Comparison of ENCODE assay signal across 9 cellular contexts in genomic region chr3:30042274-30042859, GRCh38.
A peak's percentile ranks its signal among the peaks of the same experiment; 100 is the strongest.
DNase-seq lines count a peak whose midpoint lies in the region; ATAC-seq, FAIRE-seq and TF ChIP-seq lines count a peak whose summit lies in the region.
"Had no signal": no experiment of that assay in that cellular context is flagged by ENCODE, and none has a peak within 500 bp of the region (broad histone marks: within the 10 kb centered on the region; RNA-seq: fewer than 3 reads in every experiment).

No MANE protein-coding gene starts in this region.

- POLR2A ChIA-PET in CD8-positive, alpha-beta memory T cell (lab: Charles Lee) = no interaction called here

- CTCF ChIA-PET in CD8-positive, alpha-beta memory T cell (lab: Charles Lee) = interaction anchor here (0.7 to 1.9 kb wide), 6 partner anchors 153 to 709 kb away, joined by 3 to 12 read pairs (median 6); no protein-coding TSS in a partner anchor

- no peaks in the 10 kb centered on the region for H3K9me3 ChIP-seq in CD8-positive, alpha-beta memory T cell (ENCODE audit: low read length)

- no peak overlapping the region for H3K4me3 ChIP-seq in CD8-positive, alpha-beta memory T cell (ENCODE audit: low read length)
- no peak overlapping the region for H3K4me3 ChIP-seq in bronchial epithelial cell (ENCODE audit: low read depth, low read length)
- no peak overlapping the region for H3K4me3 ChIP-seq in kidney epithelial cell (ENCODE audit: low read depth, low read length)

- no peaks in the 10 kb centered on the region for H3K27me3 ChIP-seq in CD8-positive, alpha-beta memory T cell (ENCODE audit: insufficient read depth, low read length, poor library complexity, severe bottlenecking)
- no peaks in the 10 kb centered on the region for H3K27me3 ChIP-seq in bronchial epithelial cell (ENCODE audit: control insufficient read depth, insufficient read depth, low read length)
- no peaks in the 10 kb centered on the region for H3K27me3 ChIP-seq in kidney epithelial cell (ENCODE audit: control insufficient read depth, insufficient read depth, low read length)

- no peak for FAIRE-seq in bronchial epithelial cell (lab: Jason Lieb, UNC)

- no peaks in the 10 kb centered on the region for H3K36me3 Mint-ChIP-seq in CD8-positive, alpha-beta memory T cell

- peak; percentile 7 to 53 (median 26) for DNase-seq in CD8-positive, alpha-beta memory T cell
- DNase-seq in NCI-H1694 treated with DMSO at 0.1 percent for 48 hours (lab: John Stamatoyannopoulos, UW) = peak; percentile 52
- DNase-seq in UCSD-AML1 (lab: John Stamatoyannopoulos, UW; ENCODE audit: unreplicated experiment) = peak; percentile 23
- DNase-seq in bronchial epithelial cell (ENCODE audit: low read depth) = peak; percentile 73
- peak; percentile 26 for DNase-seq in kidney epithelial cell (ENCODE audit: low read depth)
- peak; percentile 50 for DNase-seq in stimulated activated CD4-positive, alpha-beta T cell treated with anti-CD3 and anti-CD28 coated beads, Interleukin-4, amount 100 ng/mL, for 1 hour

- peak; percentile 61 for TF ChIP-seq CTCF in bronchial epithelial cell (IDR thresholded peaks at IDR 0.05; ENCODE audit: insufficient read depth, low read length, severe bottlenecking)
- peak; percentile 71 for TF ChIP-seq CTCF in kidney epithelial cell (IDR thresholded peaks at IDR 0.05; ENCODE audit: insufficient read depth, low read length, poor library complexity, severe bottlenecking)

- H3K27ac ChIP-seq in CD8-positive, alpha-beta memory T cell (ENCODE audit: low read depth, low read length) = no peak overlapping the region

- no peaks in the 10 kb centered on the region for H3K36me3 ChIP-seq in CD8-positive, alpha-beta memory T cell (ENCODE audit: insufficient read depth, low read length)
- H3K36me3 ChIP-seq in bronchial epithelial cell (ENCODE audit: control insufficient read depth, insufficient read depth, low read length) (no peaks in the 10 kb centered on the region), kidney epithelial cell (ENCODE audit: control insufficient read depth, insufficient read depth, low read length) (no peaks in the 10 kb centered on the region)

- H3K4me1 ChIP-seq in CD8-positive, alpha-beta memory T cell (ENCODE audit: insufficient read depth, low read length) = no peaks in the 10 kb centered on the region

- no peak overlapping the region for H3K4me3 Mint-ChIP-seq in CD8-positive, alpha-beta memory T cell
- H3K4me3 Mint-ChIP-seq: T-helper 1 cell treated with Interleukin-12 subunit alpha and Interleukin-12 subunit beta and Interleukin-4 antibody, amounts not matched to agents 30 μg/mL and 1 μg/mL, for 36 hours had no signal

- no peaks in the 10 kb centered on the region for H3K4me1 Mint-ChIP-seq in CD8-positive, alpha-beta memory T cell

- H3K27me3 Mint-ChIP-seq in CD8-positive, alpha-beta memory T cell = peaks cover 13 to 38% of the 10 kb centered on the region in 2 donors

- H3K27ac Mint-ChIP-seq in CD8-positive, alpha-beta memory T cell = no peak overlapping the region
- H3K27ac Mint-ChIP-seq: T-helper 1 cell treated with Interleukin-12 subunit alpha and Interleukin-12 subunit beta and Interleukin-4 antibody, amounts not matched to agents 30 μg/mL and 1 μg/mL, for 36 hours had no signal

- peak; percentile 58 for ATAC-seq in GM21576 (IDR thresholded peaks at IDR 0.05; ENCODE audit: unreplicated experiment)
- ATAC-seq in GM19467 (IDR thresholded peaks at IDR 0.05; ENCODE audit: unreplicated experiment) = no peak

- no peaks in the 10 kb centered on the region for H3K9me3 Mint-ChIP-seq in CD8-positive, alpha-beta memory T cell
- H3K9me3 Mint-ChIP-seq: T-helper 1 cell treated with Interleukin-12 subunit alpha and Interleukin-12 subunit beta and Interleukin-4 antibody, amounts not matched to agents 30 μg/mL and 1 μg/mL, for 36 hours had no signal

Comparison
In these comparisons a context has a peak if more than half of its experiments do, and no peak if none do; other contexts are left out.
1. DNase-seq: peak in every context shown above with its lines; median percentile 73 in bronchial epithelial cell; 52 in NCI-H1694 treated with DMSO at 0.1 percent for 48 hours; 50 in stimulated activated CD4-positive, alpha-beta T cell treated with anti-CD3 and anti-CD28 coated beads, Interleukin-4, amount 100 ng/mL, for 1 hour; 26 in CD8-positive, alpha-beta memory T cell; 26 in kidney epithelial cell; 23 in UCSD-AML1.